9 cellular contexts compared by ENCODE assay signal in the genomic region with DNA sequence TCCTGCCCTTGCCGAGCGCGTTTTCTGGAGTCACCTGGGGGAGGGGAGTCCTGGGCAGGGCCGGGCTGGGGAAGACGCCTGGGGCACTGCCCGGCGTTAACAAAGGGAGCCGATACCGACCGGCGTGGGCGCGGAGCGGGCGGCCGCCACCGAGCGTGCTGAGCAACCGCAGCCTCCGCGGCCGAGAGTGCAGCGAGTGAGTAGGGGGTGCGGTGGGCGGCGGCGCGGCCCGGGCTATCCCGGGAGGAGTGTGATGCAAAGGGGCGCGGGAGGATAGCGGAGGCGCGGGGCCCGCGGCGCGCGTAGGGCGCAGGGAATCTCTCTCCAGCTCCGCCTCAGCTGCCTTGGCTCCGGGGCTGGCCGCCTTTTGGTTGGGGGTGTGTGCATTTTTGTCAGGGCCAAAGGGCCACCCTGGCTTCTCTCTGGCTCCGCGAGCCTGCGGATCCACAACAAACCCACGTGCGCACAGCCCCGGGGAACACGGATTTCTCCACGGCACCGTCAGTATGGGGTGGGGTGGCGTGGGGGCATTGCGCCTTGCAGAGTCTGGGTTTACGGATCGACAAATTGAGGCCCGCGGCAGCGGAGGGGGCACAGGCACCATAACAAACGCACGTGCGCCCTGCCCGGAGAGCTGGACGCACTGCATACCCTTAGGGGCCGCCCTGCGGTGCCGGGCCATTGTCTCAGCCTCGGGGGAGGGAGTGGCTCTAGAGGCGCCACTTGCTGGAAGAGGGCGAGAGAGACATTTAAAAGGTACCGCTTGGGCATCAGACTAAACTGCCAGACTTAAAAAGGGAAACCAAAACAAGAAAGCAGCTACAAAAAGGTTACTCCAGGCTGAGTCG. TPM values are rescaled to one million over a fixed set of nuclear protein-coding genes. Genes with fewer than 3 reads are reported as not detected.
DNase-seq lines count a peak whose midpoint lies in the region; ATAC-seq, FAIRE-seq and TF ChIP-seq lines count a peak whose summit lies in the region.
"Had no signal": no experiment of that assay in that cellular context is flagged by ENCODE, and none has a peak within 500 bp of the region (broad histone marks: within the 10 kb centered on the region; RNA-seq: fewer than 3 reads in every experiment).

No MANE protein-coding gene starts in this region.

- H3K4me2 ChIP-seq in endothelial cell of umbilical vein (ENCODE audit: insufficient read depth, low read length), result peak overlapping the region; percentile 94

- H3K9me3 Mint-ChIP-seq in activated CD8-positive, alpha-beta memory T cell treated with anti-CD3 and anti-CD28 coated beads, Interleukin-2, amount 10 ng/mL, durations not matched to agents 7 days and 5 days (ENCODE audit: low read depth), result peaks cover 3% of the 10 kb centered on the region
- H3K9me3 Mint-ChIP-seq in stimulated activated memory B cell treated with anti-CD40 and anti-IgM and Interleukin-4, amounts not matched to agents 10 μg/mL and 1 μg/mL and 100 μg/mL, for 72 hours, result no peaks in the 10 kb centered on the region

- peaks cover 0 to 14% of the 10 kb centered on the region in 2 experiments for H3K36me3 ChIP-seq in endothelial cell of umbilical vein (ENCODE audit: control insufficient read depth in 2 of 2, extremely low read depth in 1 of 2, insufficient read depth in 2 of 2, low read length in 2 of 2)
- no peaks in the 10 kb centered on the region for H3K36me3 ChIP-seq in mucosa of stomach (ENCODE audit: control insufficient read depth, insufficient read depth, low read length)

- H2AFZ ChIP-seq in endothelial cell of umbilical vein (ENCODE audit: low read depth, low read length), result peak overlapping the region; percentile 68

- H3K27ac Mint-ChIP-seq in activated CD8-positive, alpha-beta memory T cell treated with anti-CD3 and anti-CD28 coated beads, Interleukin-2, amount 10 ng/mL, durations not matched to agents 7 days and 5 days, result peak overlapping the region; percentile 87
- peak overlapping the region; percentile 71 for H3K27ac Mint-ChIP-seq in stimulated activated memory B cell treated with anti-CD40 and anti-IgM and Interleukin-4, amounts not matched to agents 10 μg/mL and 1 μg/mL and 100 μg/mL, for 72 hours

- no TSS peak for BruUV-seq in endothelial cell of umbilical vein (replicated peaks; lab: Mats Ljungman, UMichigan)

- intact Hi-C loops in endothelial cell of umbilical vein (cut with micrococcal nuclease), result loop anchor here (1.0 to 5.0 kb wide), 13 partner anchors 44 to 994 kb away; a partner anchor contains a TSS

- ATAC-seq in GM19023 (IDR thresholded peaks at IDR 0.05; ENCODE audit: unreplicated experiment) (peak; percentile 67), HG03159 (IDR thresholded peaks at IDR 0.05; ENCODE audit: unreplicated experiment) (peak; percentile 71)
- peak; percentile 72 for ATAC-seq in activated CD8-positive, alpha-beta memory T cell treated with anti-CD3 and anti-CD28 coated beads, Interleukin-2, amount 10 ng/mL, durations not matched to agents 7 days and 5 days
- ATAC-seq in stimulated activated memory B cell treated with anti-CD40 and anti-IgM and Interleukin-4, amounts not matched to agents 10 μg/mL and 1 μg/mL and 100 μg/mL, for 72 hours, result peak; percentile 91

- no peaks in the 10 kb centered on the region for H4K20me1 ChIP-seq in endothelial cell of umbilical vein (replicated peaks; ENCODE audit: control insufficient read depth, extremely low read depth, insufficient read depth, low read length)

- POLR2A ChIA-PET in endothelial cell of umbilical vein (lab: Charles Lee), result interaction anchor here (0.7 to 1.3 kb wide), 2 partner anchors 80 to 82 kb away, joined by 3 to 5 read pairs; no protein-coding TSS in a partner anchor

- no peak for TF ChIP-seq POLR2A in endothelial cell of umbilical vein (IDR thresholded peaks at IDR 0.05; ENCODE audit: low read depth, low read length)

- peak in 1 of 2 donors; percentile 20 for TF ChIP-seq CTCF in endothelial cell of umbilical vein (IDR thresholded peaks at IDR 0.05; ENCODE audit: extremely low read depth in 1 of 2, insufficient read depth in 1 of 2, low read depth in 1 of 2, low read length in 2 of 2)

- H3K4me3 Mint-ChIP-seq in activated CD8-positive, alpha-beta memory T cell treated with anti-CD3 and anti-CD28 coated beads, Interleukin-2, amount 10 ng/mL, durations not matched to agents 7 days and 5 days, result peak overlapping the region; percentile 88
- peak overlapping the region; percentile 98 for H3K4me3 Mint-ChIP-seq in stimulated activated memory B cell treated with anti-CD40 and anti-IgM and Interleukin-4, amounts not matched to agents 10 μg/mL and 1 μg/mL and 100 μg/mL, for 72 hours

- H3K27me3 Mint-ChIP-seq in activated CD8-positive, alpha-beta memory T cell treated with anti-CD3 and anti-CD28 coated beads, Interleukin-2, amount 10 ng/mL, durations not matched to agents 7 days and 5 days, result no peaks in the 10 kb centered on the region
- H3K27me3 Mint-ChIP-seq in stimulated activated memory B cell treated with anti-CD40 and anti-IgM and Interleukin-4, amounts not matched to agents 10 μg/mL and 1 μg/mL and 100 μg/mL, for 72 hours, result no peaks in the 10 kb centered on the region

- peaks cover 35% of the 10 kb centered on the region for H3K36me3 Mint-ChIP-seq in activated CD8-positive, alpha-beta memory T cell treated with anti-CD3 and anti-CD28 coated beads, Interleukin-2, amount 10 ng/mL, durations not matched to agents 7 days and 5 days
- peaks cover 24% of the 10 kb centered on the region for H3K36me3 Mint-ChIP-seq in stimulated activated memory B cell treated with anti-CD40 and anti-IgM and Interleukin-4, amounts not matched to agents 10 μg/mL and 1 μg/mL and 100 μg/mL, for 72 hours

- peak; percentile 83 for FAIRE-seq in endothelial cell of umbilical vein (lab: Jason Lieb, UNC)
- FAIRE-seq: TTC549 had no signal

- no peaks in the 10 kb centered on the region for H3K9me1 ChIP-seq in endothelial cell of umbilical vein (replicated peaks; ENCODE audit: control insufficient read depth, extremely low read depth, insufficient read depth, low read length)

- no peaks in the 10 kb centered on the region for H3K27me3 ChIP-seq in endothelial cell of umbilical vein (ENCODE audit: control insufficient read depth in 2 of 2, insufficient read depth in 2 of 2, low read length in 2 of 2)
- peaks cover 13% of the 10 kb centered on the region for H3K27me3 ChIP-seq in mucosa of stomach (ENCODE audit: control insufficient read depth, insufficient read depth, low read length)

- H3K4me1 ChIP-seq in endothelial cell of umbilical vein (ENCODE audit: control insufficient read depth, extremely low read depth, insufficient read depth, low read length), result peaks cover 26% of the 10 kb centered on the region
- peaks cover 6% of the 10 kb centered on the region for H3K4me1 ChIP-seq in mucosa of stomach (ENCODE audit: control insufficient read depth, insufficient read depth, low read length)

- H3K79me2 ChIP-seq in endothelial cell of umbilical vein (ENCODE audit: control insufficient read depth, insufficient read depth, low read length), result peaks cover 40% of the 10 kb centered on the region

- CTCF ChIA-PET in activated CD8-positive, alpha-beta memory T cell treated with anti-CD3 and anti-CD28 coated beads, Interleukin-2, amount 10 ng/mL, durations not matched to agents 7 days and 5 days (lab: Charles Lee), result interaction anchor here (0.6 to 3.3 kb wide), 23 partner anchors 11 to 234 kb away, joined by 3 to 35 read pairs (median 5); a partner anchor contains a TSS
- CTCF ChIA-PET in endothelial cell of umbilical vein (lab: Charles Lee), result interaction anchor here (0.6 to 6.8 kb wide), 12 partner anchors 17 to 234 kb away, joined by 3 to 102 read pairs (median 6); a partner anchor contains a TSS

- H3K4me3 ChIP-seq in endothelial cell of umbilical vein (replicated peaks in 1 of 3; ENCODE audit: insufficient read depth in 1 of 3, low read depth in 1 of 3, low read length in 3 of 3) (peak overlapping the region; percentile 66 to 96 (median 83)), mucosa of stomach (ENCODE audit: low read length) (peak overlapping the region; percentile 55)

- DNase-seq in AML-193 (lab: John Stamatoyannopoulos, UW) (peak; percentile 89 to 90), NCI-H526 (lab: John Stamatoyannopoulos, UW) (peak; percentile 13 to 58), endothelial cell of umbilical vein (ENCODE audit: low read depth, low spot score) (peak; percentile 81)
- DNase-seq in activated CD8-positive, alpha-beta memory T cell treated with anti-CD3 and anti-CD28 coated beads, Interleukin-2, amount 10 ng/mL, durations not matched to agents 7 days and 5 days, result peak; percentile 81

- peak overlapping the region; percentile 53 for H3K27ac ChIP-seq in endothelial cell of umbilical vein (ENCODE audit: insufficient read depth, low read depth, low read length)

- H3K9me3 ChIP-seq in endothelial cell of umbilical vein (replicated peaks; ENCODE audit: control insufficient read depth, insufficient read depth, low read length) (no peaks in the 10 kb centered on the region), mucosa of stomach (ENCODE audit: control insufficient read depth, low read length) (no peaks in the 10 kb centered on the region)

- dilution Hi-C loops in endothelial cell of umbilical vein (cut with MboI; ENCODE audit: extremely low pct_ligation_motif_present, low sequenced_read_pairs), result no loop called here

- H3K9ac ChIP-seq in endothelial cell of umbilical vein (replicated peaks; ENCODE audit: extremely low read depth, insufficient read depth, low read length), result peak overlapping the region; percentile 79
- H3K9ac ChIP-seq in mucosa of stomach (ENCODE audit: low read length), result peak overlapping the region; percentile 70

- peaks cover 36% of the 10 kb centered on the region for H3K4me1 Mint-ChIP-seq in activated CD8-positive, alpha-beta memory T cell treated with anti-CD3 and anti-CD28 coated beads, Interleukin-2, amount 10 ng/mL, durations not matched to agents 7 days and 5 days
- peaks cover 40% of the 10 kb centered on the region for H3K4me1 Mint-ChIP-seq in stimulated activated memory B cell treated with anti-CD40 and anti-IgM and Interleukin-4, amounts not matched to agents 10 μg/mL and 1 μg/mL and 100 μg/mL, for 72 hours

TF ChIP-seq in endothelial cell of umbilical vein, 7 proteins besides CTCF, POLR2A, EP300 and RAD21 (continues in another document):
- TF ChIP-seq EZH2 (IDR thresholded peaks at IDR 0.05; ENCODE audit: borderline replicate concordance, low read depth, low read length, severe bottlenecking), result no peak
- TF ChIP-seq POLR2AphosphoS5 (IDR thresholded peaks at IDR 0.05; ENCODE audit: insufficient read depth, low read depth, low read length), result no peak

RNA-seq across cellular contexts. Expression of a gene that starts 0.5 kb away (rescaled TPM):
- total RNA-seq in activated CD8-positive, alpha-beta memory T cell treated with anti-CD3 and anti-CD28 coated beads, Interleukin-2, amount 10 ng/mL, durations not matched to agents 7 days and 5 days, result 100 to 1,000 TPM in 1 of 2 experiments, 10 to 100 TPM in 1; 77.9 to 102 TPM
- total RNA-seq in endothelial cell of umbilical vein, result 86.5 and 101 TPM in 2 replicates
- polyA plus RNA-seq in endothelial cell of umbilical vein, result 61.2 and 63.9 TPM in 2 replicates
- polyA plus RNA-seq in endothelial cell of umbilical vein (2011; cell fraction: cytosol; rRNA removed), result 53.7 and 67.6 TPM in 2 replicates
- polyA plus RNA-seq in endothelial cell of umbilical vein (2011; cell fraction: nucleus; rRNA removed), result 62.9 and 68.0 TPM in 2 replicates
- 71.0 and 77.4 TPM in 2 replicates for polyA plus RNA-seq in endothelial cell of umbilical vein (2012)
- 219 and 220 TPM in 2 replicates for polyA minus RNA-seq in endothelial cell of umbilical vein
- polyA minus RNA-seq in endothelial cell of umbilical vein (2011; cell fraction: cytosol; rRNA and poly(A)+ RNA removed), result 0.51 TPM
- polyA minus RNA-seq in endothelial cell of umbilical vein (2011; cell fraction: nucleus; rRNA and poly(A)+ RNA removed), result 91.7 and 129 TPM in 2 replicates

Comparison
In these comparisons a context has a peak if more than half of its experiments do, and no peak if none do; other contexts are left out.
1. Peak in every context shown above with its lines: DNase-seq, ATAC-seq, H3K4me3 ChIP-seq and H3K27ac ChIP-seq.
2. DNase-seq: peak in every context shown above with its lines; median percentile 90 in AML-193; 81 in activated CD8-positive, alpha-beta memory T cell treated with anti-CD3 and anti-CD28 coated beads, Interleukin-2, amount 10 ng/mL, durations not matched to agents 7 days and 5 days; 81 in endothelial cell of umbilical vein; 36 in NCI-H526.